In the genomic region with DNA sequence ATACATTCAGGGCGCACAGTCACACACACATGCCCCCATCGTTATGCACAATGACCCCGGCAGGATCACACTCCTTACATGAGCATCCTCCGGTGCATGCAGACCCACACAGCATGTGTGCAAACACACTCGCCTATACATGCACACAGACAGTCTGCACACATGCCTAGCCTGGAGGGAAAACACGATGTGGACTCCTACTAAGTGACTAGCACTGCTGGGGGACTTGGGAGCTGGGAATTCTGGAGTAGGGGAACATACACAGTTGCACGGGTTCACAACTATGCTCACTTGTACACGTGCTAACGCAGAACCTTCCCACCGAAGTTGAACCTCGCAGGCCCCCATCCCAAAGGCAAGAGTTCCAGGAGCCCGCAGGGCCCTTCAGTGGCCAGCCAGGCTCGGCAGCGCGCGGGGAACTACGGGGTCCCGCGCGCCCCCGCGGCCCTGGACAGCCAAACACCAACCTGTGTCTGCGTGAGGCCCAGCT, we compare ENCODE assay signal across 1 cellular context.
TF ChIP-seq lines count a peak whose summit lies in the region.

No MANE protein-coding gene starts in this region.

TF ChIP-seq in GM23338, 12 proteins besides CTCF, POLR2A, EP300 and RAD21:
- no peak for TF ChIP-seq ZNF462 (CRISPR knock-in tag; IDR thresholded peaks at IDR 0.05)
- peak; percentile 24 for TF ChIP-seq EZH2 (IDR thresholded peaks at IDR 0.05; ENCODE audit: low read depth, unreplicated experiment)
